Comparison of ENCODE assay signal across 29 cellular contexts in the genomic region with DNA sequence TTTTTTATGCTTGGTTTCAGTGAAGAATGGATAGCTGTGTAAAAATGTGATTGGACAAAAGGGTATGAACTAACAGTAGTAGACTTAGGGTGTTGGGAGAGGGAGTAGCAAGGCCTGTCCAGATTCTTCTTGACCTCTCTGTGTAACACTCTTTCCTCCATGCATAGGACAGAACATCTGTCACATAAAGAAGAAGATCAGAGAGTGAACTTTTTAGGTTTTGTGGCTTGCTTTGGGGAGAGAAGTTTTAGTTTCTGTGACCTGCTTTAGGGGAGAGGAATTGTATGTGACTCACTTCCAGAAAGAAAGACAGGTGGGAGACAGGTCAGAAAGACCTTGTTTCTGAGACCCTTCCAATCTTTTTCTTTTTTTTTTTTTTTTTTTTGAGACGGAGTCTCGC. TPM values are rescaled to one million over a fixed set of nuclear protein-coding genes. Genes with fewer than 3 reads are reported as not detected.
"Had no signal": no experiment of that assay in that cellular context is flagged by ENCODE, and none has a peak within 500 bp of the region (broad histone marks: within the 10 kb centered on the region; RNA-seq: fewer than 3 reads in every experiment).

No MANE protein-coding gene starts in this region.

- H3K27ac Mint-ChIP-seq: stimulated activated effector memory CD8-positive, alpha-beta T cell treated with anti-CD3 and anti-CD28 coated beads, Interleukin-12 subunit alpha, Interleukin-12 subunit beta, amount 100 ng/mL, for 72 hours; stimulated activated memory B cell treated with anti-CD40 and anti-IgM and Interleukin-4, amounts not matched to agents 10 μg/mL and 1 μg/mL and 100 μg/mL, for 72 hours; stimulated activated naive B cell treated with anti-CD40 and anti-IgM and Interleukin-4, amounts not matched to agents 10 μg/mL and 1 μg/mL and 100 μg/mL, for 72 hours; stimulated activated naive CD8-positive, alpha-beta T cell treated with anti-CD3 and anti-CD28 coated beads, Interleukin-15, amount 100 ng/mL, for 72 hours; stimulated activated naive CD8-positive, alpha-beta T cell treated with anti-CD3 and anti-CD28 coated beads, Interleukin-15, Interleukin-2, amounts not matched to agents 100 ng/mL and 50 ng/mL, for 24 hours; type B pancreatic cell had no signal

- H3K36me3 Mint-ChIP-seq: stimulated activated effector memory CD8-positive, alpha-beta T cell treated with anti-CD3 and anti-CD28 coated beads, Interleukin-12 subunit alpha, Interleukin-12 subunit beta, amount 100 ng/mL, for 72 hours; stimulated activated memory B cell treated with anti-CD40 and anti-IgM and Interleukin-4, amounts not matched to agents 10 μg/mL and 1 μg/mL and 100 μg/mL, for 72 hours; type B pancreatic cell had no signal

- H3K27me3 ChIP-seq: suprapubic skin, testis, thyroid gland, tibial artery, tibial nerve, transverse colon, upper lobe of left lung, upper lobe of right lung, uterus, vagina had no signal

- H3K36me3 ChIP-seq: stomach, suprapubic skin, thoracic aorta, thyroid gland, tibial artery, tibial nerve, transverse colon, upper lobe of left lung, upper lobe of right lung, uterus, vagina had no signal

- H3K4me1 ChIP-seq: stomach, suprapubic skin, testis, thyroid gland, tibial artery, tibial nerve, transverse colon, upper lobe of left lung, upper lobe of right lung, uterus, vagina had no signal

- ATAC-seq: stimulated activated effector memory CD8-positive, alpha-beta T cell treated with anti-CD3 and anti-CD28 coated beads, Interleukin-12 subunit alpha, Interleukin-12 subunit beta, amount 100 ng/mL, for 72 hours; stimulated activated memory B cell treated with anti-CD40 and anti-IgM and Interleukin-4, amounts not matched to agents 10 μg/mL and 1 μg/mL and 100 μg/mL, for 72 hours; stimulated activated naive B cell treated with anti-CD40 and anti-IgM and Interleukin-4, amounts not matched to agents 10 μg/mL and 1 μg/mL and 100 μg/mL, for 72 hours; stimulated activated naive CD8-positive, alpha-beta T cell treated with anti-CD3 and anti-CD28 coated beads, Interleukin-15, amount 100 ng/mL, for 72 hours; stimulated activated naive CD8-positive, alpha-beta T cell treated with anti-CD3 and anti-CD28 coated beads, Interleukin-15, Interleukin-2, amounts not matched to agents 100 U/mL and 50 U/mL, for 24 hours; upper lobe of right lung had no signal

- H3K9me3 ChIP-seq: suprapubic skin, testis, thyroid gland, upper lobe of right lung, uterus, vagina had no signal

- DNase-seq: stimulated activated CD4-positive, alpha-beta T cell treated with anti-CD3 and anti-CD28 coated beads, Interleukin-2, amount 100 ng/mL, for 48 hours; stimulated activated CD4-positive, alpha-beta T cell treated with anti-CD3 and anti-CD28 coated beads, Interleukin-4, amount 100 ng/mL, for 1 hour; stimulated activated CD4-positive, alpha-beta T cell treated with anti-CD3 and anti-CD28 coated beads, Interleukin-4, amount 100 ng/mL, for 24 hours; stimulated activated CD4-positive, alpha-beta T cell treated with anti-CD3 and anti-CD28 coated beads, Interleukin-4, amount 100 ng/mL, for 4 hours; stimulated activated CD8-positive, alpha-beta memory T cell treated with anti-CD3 and anti-CD28 coated beads, Interleukin-4, amount 100 ng/mL, for 48 hours; stimulated activated naive B cell treated with anti-CD40 and anti-IgM and Interleukin-4, amounts not matched to agents 10 μg/mL and 1 μg/mL and 100 μg/mL, for 72 hours; stimulated activated naive CD4-positive, alpha-beta T cell; stimulated activated naive CD4-positive, alpha-beta T cell treated with Interleukin-2 at 50 U/mL for 16 hours; stimulated activated naive CD8-positive, alpha-beta T cell treated with anti-CD3 and anti-CD28 coated beads, Interleukin-15, amount 100 ng/mL, for 72 hours; stimulated activated naive CD8-positive, alpha-beta T cell treated with anti-CD3 and anti-CD28 coated beads, Interleukin-15, Interleukin-2, amounts not matched to agents 100 U/mL and 50 U/mL, for 24 hours; stomach; substantia nigra; testis; thyroid gland; tibial artery; transverse colon; trophoblast cell; upper lobe of left lung; upper lobe of right lung; uterus had no signal

- H3K4me3 Mint-ChIP-seq: stimulated activated effector memory CD8-positive, alpha-beta T cell treated with anti-CD3 and anti-CD28 coated beads, Interleukin-12 subunit alpha, Interleukin-12 subunit beta, amount 100 ng/mL, for 72 hours; stimulated activated memory B cell treated with anti-CD40 and anti-IgM and Interleukin-4, amounts not matched to agents 10 μg/mL and 1 μg/mL and 100 μg/mL, for 72 hours; stimulated activated naive B cell treated with anti-CD40 and anti-IgM and Interleukin-4, amounts not matched to agents 10 μg/mL and 1 μg/mL and 100 μg/mL, for 72 hours; stimulated activated naive CD8-positive, alpha-beta T cell treated with anti-CD3 and anti-CD28 coated beads, Interleukin-15, amount 100 ng/mL, for 72 hours; stimulated activated naive CD8-positive, alpha-beta T cell treated with anti-CD3 and anti-CD28 coated beads, Interleukin-15, Interleukin-2, amounts not matched to agents 100 ng/mL and 50 ng/mL, for 24 hours; type B pancreatic cell had no signal

- H3K27ac ChIP-seq: stomach, suprapubic skin, testis, thoracic aorta, thyroid gland, tibial artery, tibial nerve, transverse colon, upper lobe of left lung, upper lobe of right lung, uterus, vagina had no signal

- H3K4me1 Mint-ChIP-seq: stimulated activated effector memory CD8-positive, alpha-beta T cell treated with anti-CD3 and anti-CD28 coated beads, Interleukin-12 subunit alpha, Interleukin-12 subunit beta, amount 100 ng/mL, for 72 hours; stimulated activated memory B cell treated with anti-CD40 and anti-IgM and Interleukin-4, amounts not matched to agents 10 μg/mL and 1 μg/mL and 100 μg/mL, for 72 hours; stimulated activated naive B cell treated with anti-CD40 and anti-IgM and Interleukin-4, amounts not matched to agents 10 μg/mL and 1 μg/mL and 100 μg/mL, for 72 hours; stimulated activated naive CD8-positive, alpha-beta T cell treated with anti-CD3 and anti-CD28 coated beads, Interleukin-15, amount 100 ng/mL, for 72 hours had no signal

- H3K4me3 ChIP-seq: stomach, suprapubic skin, testis, thoracic aorta, thyroid gland, tibial artery, tibial nerve, transverse colon, upper lobe of left lung, upper lobe of right lung, uterus, vagina had no signal

RNA-seq across cellular contexts. Expression of gene LRRC52, which starts 27.3 kb away (rescaled TPM):
- polyA plus RNA-seq: stomach, urinary bladder had no signal
